In the genomic region with DNA sequence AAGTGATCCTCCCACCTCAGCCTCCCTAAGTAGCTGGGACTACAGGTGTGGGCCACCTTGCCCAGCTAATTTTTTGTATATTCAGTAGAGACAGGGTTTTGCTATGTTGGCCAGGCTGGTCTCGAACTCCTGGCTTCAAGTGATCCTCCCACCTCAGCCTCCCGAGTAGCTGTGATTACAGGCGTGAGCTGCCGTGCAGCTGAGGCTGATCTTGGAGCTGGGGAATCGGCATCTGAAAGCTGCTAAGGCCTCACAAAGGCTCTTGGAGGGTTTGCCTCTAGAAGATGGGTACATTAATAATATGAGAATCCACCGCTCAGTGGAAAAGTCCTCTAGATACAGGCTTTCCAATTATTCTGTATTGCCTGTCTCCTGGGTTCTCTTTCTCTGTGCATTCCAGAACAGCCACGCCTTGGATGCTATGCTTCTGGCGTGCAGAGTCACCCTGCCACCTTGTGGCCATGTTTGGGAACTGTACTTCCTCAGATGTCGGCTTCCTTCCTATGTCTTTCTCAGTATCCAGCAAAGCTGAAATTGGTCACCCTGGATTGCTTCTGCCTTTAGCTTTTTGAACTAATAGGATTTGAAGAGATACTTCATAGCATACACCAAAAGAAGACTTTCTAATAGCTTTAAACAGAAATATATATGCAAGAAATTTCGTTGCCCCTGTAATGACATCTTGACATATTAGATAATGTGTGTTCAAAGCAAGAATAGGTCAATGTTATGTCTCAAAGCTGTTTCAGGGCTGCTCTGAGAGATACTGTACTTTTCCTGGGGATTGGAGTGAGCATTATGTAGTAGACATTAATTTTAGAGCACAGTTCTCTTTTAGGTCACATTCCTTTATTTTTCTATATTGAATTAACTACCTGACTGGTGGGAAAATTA, we compare ENCODE assay signal across 9 cellular contexts. TPM values are rescaled to one million over a fixed set of nuclear protein-coding genes. Genes with fewer than 3 reads are reported as not detected.
DNase-seq lines count a peak whose midpoint lies in the region; ATAC-seq and TF ChIP-seq lines count a peak whose summit lies in the region.
"Had no signal": no experiment of that assay in that cellular context is flagged by ENCODE, and none has a peak within 500 bp of the region (broad histone marks: within the 10 kb centered on the region; RNA-seq: fewer than 3 reads in every experiment).

No MANE protein-coding gene starts in this region.

- no peak for TF ChIP-seq EP300 in sigmoid colon (IDR thresholded peaks at IDR 0.05)

- no peaks in the 10 kb centered on the region for H3K36me3 Mint-ChIP-seq in T-cell

- H3K4me3 ChIP-seq in GM12864 (ENCODE audit: low read depth, low read length) (no peak overlapping the region), sigmoid colon (no peak overlapping the region)

- peak; percentile 93 for TF ChIP-seq CTCF in GM12864 (IDR thresholded peaks at IDR 0.05; ENCODE audit: low read depth, low read length, missing control alignments)
- TF ChIP-seq CTCF in sigmoid colon (IDR thresholded peaks at IDR 0.05), result peak; percentile 72 to 92 (median 84)

- ATAC-seq in HG02588 (IDR thresholded peaks at IDR 0.05; ENCODE audit: unreplicated experiment), result peak; percentile 91
- ATAC-seq in T-cell (replicated peaks in 1 of 4), result peak; percentile 80 to 95 (median 92)
- peak; percentile 95 for ATAC-seq in left ventricle myocardium superior
- no peak for ATAC-seq in HG03439 (IDR thresholded peaks at IDR 0.05; ENCODE audit: unreplicated experiment)

- H3K4me1 Mint-ChIP-seq in T-cell, result peaks cover 0 to 5% (median 0%) of the 10 kb centered on the region in 3 donors

- peak; percentile 41 for DNase-seq in GM12864 (ENCODE audit: low read depth)
- peak; percentile 59 for DNase-seq in NCI-H146 (lab: John Stamatoyannopoulos, UW)
- peak; percentile 29 to 74 (median 63) for DNase-seq in T-cell
- DNase-seq in amniotic epithelial cell (ENCODE audit: low read depth), result peak; percentile 69
- DNase-seq in left ventricle myocardium superior, result peak; percentile 73
- peak; percentile 86 for DNase-seq in sigmoid colon

- no peaks in the 10 kb centered on the region for H3K27me3 ChIP-seq in sigmoid colon

- H3K9me3 ChIP-seq in sigmoid colon, result no peaks in the 10 kb centered on the region

- H3K9me3 Mint-ChIP-seq in T-cell, result no peaks in the 10 kb centered on the region

- POLR2A ChIA-PET in T-cell (lab: Charles Lee), result interaction anchor here in 1 of 2 donors (0.5 kb wide), 1 partner anchor 189 kb away, joined by 4 read pairs; no protein-coding TSS in a partner anchor

- no peaks in the 10 kb centered on the region for H3K4me1 ChIP-seq in sigmoid colon

- CTCF ChIA-PET in T-cell (lab: Charles Lee), result interaction anchor here (0.5 to 2.2 kb wide), 33 partner anchors 8 to 1149 kb away, joined by 3 to 11 read pairs (median 4); a partner anchor contains a TSS

- TF ChIP-seq POLR2A in sigmoid colon (IDR thresholded peaks at IDR 0.05), result no peak

- no peak overlapping the region for H3K27ac ChIP-seq in sigmoid colon

- H3K4me3 Mint-ChIP-seq in T-cell, result no peak overlapping the region

- no peaks in the 10 kb centered on the region for H3K36me3 ChIP-seq in sigmoid colon

- peaks cover 0 to 4% of the 10 kb centered on the region in 2 donors for H3K27me3 Mint-ChIP-seq in T-cell

- no peak overlapping the region for H3K27ac Mint-ChIP-seq in T-cell

- 37 to 47% methylated on average over 10 of the region's 10 CpGs for WGBS in sigmoid colon, 2 donors

- intact Hi-C loops in left ventricle myocardium superior (cut with micrococcal nuclease) (loop anchor here (2.0 to 5.0 kb wide), 2 partner anchors 375 to 540 kb away; no protein-coding TSS in a partner anchor), sigmoid colon (cut with DNase I) (loop anchor here (1.0 kb wide), 1 partner anchor 376 kb away; no protein-coding TSS in a partner anchor)

RNA-seq across cellular contexts. Expression of a gene that starts 25.1 kb away (rescaled TPM):
- under 1 TPM in 2 of 5 donors, not detected in 3; 0.16 to 0.20 TPM for total RNA-seq in T-cell
- not detected for total RNA-seq in left ventricle myocardium superior
- under 1 TPM in 3 of 4 donors, not detected in 1; under 0.01 TPM for total RNA-seq in sigmoid colon
- under 1 TPM in 1 of 3 donors, not detected in 2; 0.03 TPM for polyA plus RNA-seq in sigmoid colon
- total RNA-seq: subcutaneous adipose tissue had no signal
